Comparison of ENCODE assay signal across 9 cellular contexts in genomic region chr6:25006565-25007001, GRCh38.
DNase-seq lines count a peak whose midpoint lies in the region; ATAC-seq and FAIRE-seq lines count a peak whose summit lies in the region.
"Had no signal": no experiment of that assay in that cellular context is flagged by ENCODE, and none has a peak within 500 bp of the region (broad histone marks: within the 10 kb centered on the region; RNA-seq: fewer than 3 reads in every experiment).

No MANE protein-coding gene starts in this region.

- peaks cover 9% of the 10 kb centered on the region for H3K36me3 Mint-ChIP-seq in activated CD8-positive, alpha-beta memory T cell treated with anti-CD3 and anti-CD28 coated beads, Interleukin-2, amount 10 ng/mL, durations not matched to agents 7 days and 5 days

- FAIRE-seq in islet of Langerhans (lab: Jason Lieb, UNC) = peak; percentile 56
- FAIRE-seq: G401.6 had no signal

- peak overlapping the region; percentile 38 for H3K4me3 Mint-ChIP-seq in activated CD8-positive, alpha-beta memory T cell treated with anti-CD3 and anti-CD28 coated beads, Interleukin-2, amount 10 ng/mL, durations not matched to agents 7 days and 5 days

- CTCF ChIA-PET in activated CD8-positive, alpha-beta memory T cell treated with anti-CD3 and anti-CD28 coated beads, Interleukin-2, amount 10 ng/mL, durations not matched to agents 7 days and 5 days (lab: Charles Lee) = interaction anchor here (0.8 to 9.8 kb wide), 12 partner anchors 12 to 150 kb away, joined by 3 to 75 read pairs (median 6); no protein-coding TSS in a partner anchor

- DNase-seq in activated CD8-positive, alpha-beta memory T cell treated with anti-CD3 and anti-CD28 coated beads, Interleukin-2, amount 10 ng/mL, durations not matched to agents 7 days and 5 days = peak; percentile 85
- no peak for DNase-seq in activated CD8-positive, alpha-beta memory T cell treated with anti-CD3 and anti-CD28 coated beads, Interleukin-2, amount 50 U/mL, for 48 hours
- peak; percentile 33 for DNase-seq in NCI-H226
- DNase-seq in stromal cell of bone marrow (ENCODE audit: low read depth) = peak; percentile 39
- DNase-seq in SHP77 (lab: John Stamatoyannopoulos, UW) = no peak

- peak overlapping the region; percentile 96 for H3K27ac Mint-ChIP-seq in activated CD8-positive, alpha-beta memory T cell treated with anti-CD3 and anti-CD28 coated beads, Interleukin-2, amount 10 ng/mL, durations not matched to agents 7 days and 5 days

- H3K4me1 Mint-ChIP-seq in activated CD8-positive, alpha-beta memory T cell treated with anti-CD3 and anti-CD28 coated beads, Interleukin-2, amount 10 ng/mL, durations not matched to agents 7 days and 5 days = peaks cover 66% of the 10 kb centered on the region

- H3K9me3 Mint-ChIP-seq in activated CD8-positive, alpha-beta memory T cell treated with anti-CD3 and anti-CD28 coated beads, Interleukin-2, amount 10 ng/mL, durations not matched to agents 7 days and 5 days (ENCODE audit: low read depth) = no peaks in the 10 kb centered on the region

- H3K27me3 Mint-ChIP-seq in activated CD8-positive, alpha-beta memory T cell treated with anti-CD3 and anti-CD28 coated beads, Interleukin-2, amount 10 ng/mL, durations not matched to agents 7 days and 5 days = no peaks in the 10 kb centered on the region

- peak; percentile 79 for ATAC-seq in activated CD8-positive, alpha-beta memory T cell treated with anti-CD3 and anti-CD28 coated beads, Interleukin-2, amount 10 ng/mL, durations not matched to agents 7 days and 5 days
- no peak for ATAC-seq in HG03520 (IDR thresholded peaks at IDR 0.05; ENCODE audit: unreplicated experiment)

- H3K27ac ChIP-seq in angular gyrus (ENCODE audit: low read depth, low read length) = peak overlapping the region; percentile 29

Comparison
In these comparisons a context has a peak if more than half of its experiments do, and no peak if none do; other contexts are left out.
1. DNase-seq: peak in activated CD8-positive, alpha-beta memory T cell treated with anti-CD3 and anti-CD28 coated beads, Interleukin-2, amount 10 ng/mL, durations not matched to agents 7 days and 5 days (single experiment), NCI-H226 (single experiment) and stromal cell of bone marrow (single experiment); none in activated CD8-positive, alpha-beta memory T cell treated with anti-CD3 and anti-CD28 coated beads, Interleukin-2, amount 50 U/mL, for 48 hours (single experiment) and SHP77 (0 of 2).